12 cellular contexts compared by ENCODE assay signal in genomic region chr2:31979966-31980365, GRCh38.
"Had no signal": no experiment of that assay in that cellular context is flagged by ENCODE, and none has a peak within 500 bp of the region (broad histone marks: within the 10 kb centered on the region; RNA-seq: fewer than 3 reads in every experiment).

No MANE protein-coding gene starts in this region.

- H3K36me3 ChIP-seq: heart right ventricle, thoracic aorta, upper lobe of right lung had no signal

- DNase-seq: activated CD4-positive, alpha-beta memory T cell treated with anti-CD3 and anti-CD28 coated beads, Interleukin-2, amount 10 ng/mL, durations not matched to agents 7 days and 5 days; activated CD4-positive, alpha-beta T cell treated with anti-CD3 and anti-CD28 coated beads for 36 hours; activated CD8-positive, alpha-beta memory T cell treated with anti-CD3 and anti-CD28 coated beads, Interleukin-2, amount 10 ng/mL, durations not matched to agents 7 days and 5 days; activated naive CD8-positive, alpha-beta T cell treated with anti-CD3 and anti-CD28 coated beads for 36 hours; effector memory CD8-positive, alpha-beta T cell; heart right ventricle; left ventricle myocardium superior; mucosa of descending colon; stomach; upper lobe of right lung had no signal

- H3K4me3 ChIP-seq: heart right ventricle, mucosa of descending colon, skin epidermis, stomach, thoracic aorta, upper lobe of right lung had no signal

- H3K27me3 ChIP-seq: heart right ventricle, stomach, upper lobe of right lung had no signal

- H3K9me3 ChIP-seq: heart right ventricle, mucosa of descending colon, stomach, thoracic aorta, upper lobe of right lung had no signal
